In the genomic region with DNA sequence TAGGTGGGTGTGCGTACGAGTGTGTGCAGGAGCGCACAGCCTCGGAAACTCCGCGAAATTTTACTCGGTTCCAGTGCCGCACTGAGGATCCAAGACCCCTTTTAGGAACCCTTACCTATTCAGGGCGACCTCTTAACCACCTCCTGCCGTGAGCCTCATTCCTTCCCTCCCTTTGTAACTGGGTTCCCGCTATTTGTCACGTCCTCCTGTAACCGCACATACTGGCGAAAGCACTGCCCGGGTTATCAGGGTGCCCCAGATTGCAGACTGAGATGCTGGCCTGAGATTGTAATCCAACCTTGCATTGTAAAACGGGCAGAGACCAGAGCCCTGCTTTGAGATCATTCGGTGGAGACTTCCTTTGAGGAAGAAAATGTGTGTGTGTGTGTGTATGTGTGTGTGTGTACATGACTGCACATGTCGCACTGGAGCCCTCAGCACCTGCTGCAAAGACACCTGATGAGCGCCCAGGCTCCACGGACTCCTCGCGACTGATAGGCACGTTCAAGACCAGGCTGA, we compare ENCODE assay signal across 8 cellular contexts.
DNase-seq lines count a peak whose midpoint lies in the region; ATAC-seq and TF ChIP-seq lines count a peak whose summit lies in the region.

No MANE protein-coding gene starts in this region.

- H3K27ac ChIP-seq in heart right ventricle = peak overlapping the region in 9 of 10 donors; percentile 83 to 95 (median 93)

- peak overlapping the region; percentile 56 to 96 (median 82) for H3K4me3 ChIP-seq in heart right ventricle

- H3K4me3 Mint-ChIP-seq in activated naive CD4-positive, alpha-beta T cell treated with anti-CD3 and anti-CD28 coated beads, Interleukin-2, amount 10 ng/mL, durations not matched to agents 7 days and 5 days = peak overlapping the region; percentile 99
- H3K4me3 Mint-ChIP-seq in progenitor cell of endocrine pancreas (ENCODE audit: low read depth) = peak overlapping the region; percentile 80

- H3K36me3 ChIP-seq in heart right ventricle = no peaks in the 10 kb centered on the region

- ATAC-seq in HG02840 (IDR thresholded peaks at IDR 0.05; ENCODE audit: low FRiP score, unreplicated experiment) (peak; percentile 2), heart right ventricle (no peak), HG02981 (IDR thresholded peaks at IDR 0.05; ENCODE audit: unreplicated experiment) (no peak)

- peak; percentile 60 for DNase-seq in activated T-cell treated with anti-CD3 and anti-CD28 coated beads, Interleukin-2, amount 50 U/mL, for 1 hour
- no peak for DNase-seq in activated T-cell treated with anti-CD3 and anti-CD28 coated beads for 4 hours
- peak; percentile 29 to 56 for DNase-seq in NCI-H526 (lab: John Stamatoyannopoulos, UW)
- peak; percentile 50 for DNase-seq in activated naive CD4-positive, alpha-beta T cell treated with anti-CD3 and anti-CD28 coated beads, Interleukin-2, amount 10 ng/mL, durations not matched to agents 7 days and 5 days
- DNase-seq in heart right ventricle = peak; percentile 23 to 25
- DNase-seq in progenitor cell of endocrine pancreas (ENCODE audit: low spot score, unreplicated experiment) = no peak

- peaks cover 43% of the 10 kb centered on the region for H3K36me3 Mint-ChIP-seq in activated naive CD4-positive, alpha-beta T cell treated with anti-CD3 and anti-CD28 coated beads, Interleukin-2, amount 10 ng/mL, durations not matched to agents 7 days and 5 days
- H3K36me3 Mint-ChIP-seq in progenitor cell of endocrine pancreas (ENCODE audit: insufficient read depth) = no peaks in the 10 kb centered on the region

- H3K9me3 ChIP-seq in heart right ventricle = no peaks in the 10 kb centered on the region

- no peak for TF ChIP-seq CTCF in heart right ventricle (IDR thresholded peaks at IDR 0.05)
- no peak for TF ChIP-seq CTCF in progenitor cell of endocrine pancreas (IDR thresholded peaks at IDR 0.05; ENCODE audit: unreplicated experiment)

- peaks cover 9% of the 10 kb centered on the region for H3K9me3 Mint-ChIP-seq in activated naive CD4-positive, alpha-beta T cell treated with anti-CD3 and anti-CD28 coated beads, Interleukin-2, amount 10 ng/mL, durations not matched to agents 7 days and 5 days
- H3K9me3 Mint-ChIP-seq in progenitor cell of endocrine pancreas (ENCODE audit: low read depth) = no peaks in the 10 kb centered on the region

- intact Hi-C loops in heart right ventricle (cut with DNase I) = loop anchor here in 7 of 10 donors (2.0 to 10.0 kb wide), 9 partner anchors 53 to 282 kb away; a partner anchor contains a TSS

- H3K27me3 Mint-ChIP-seq in activated naive CD4-positive, alpha-beta T cell treated with anti-CD3 and anti-CD28 coated beads, Interleukin-2, amount 10 ng/mL, durations not matched to agents 7 days and 5 days = no peaks in the 10 kb centered on the region
- H3K27me3 Mint-ChIP-seq in progenitor cell of endocrine pancreas = peaks cover 7% of the 10 kb centered on the region

- WGBS in heart right ventricle, 2 donors = 3 to 4% methylated on average over 23 of the region's 23 CpGs

- no peaks in the 10 kb centered on the region for H3K27me3 ChIP-seq in heart right ventricle

- peaks cover 0 to 55% (median 16%) of the 10 kb centered on the region in 9 donors for H3K4me1 ChIP-seq in heart right ventricle

- peak overlapping the region; percentile 96 for H3K27ac Mint-ChIP-seq in activated naive CD4-positive, alpha-beta T cell treated with anti-CD3 and anti-CD28 coated beads, Interleukin-2, amount 10 ng/mL, durations not matched to agents 7 days and 5 days
- H3K27ac Mint-ChIP-seq in progenitor cell of endocrine pancreas = peak overlapping the region; percentile 90

- H3K4me1 Mint-ChIP-seq in activated naive CD4-positive, alpha-beta T cell treated with anti-CD3 and anti-CD28 coated beads, Interleukin-2, amount 10 ng/mL, durations not matched to agents 7 days and 5 days = peaks cover 60% of the 10 kb centered on the region
- peaks cover 18% of the 10 kb centered on the region for H3K4me1 Mint-ChIP-seq in progenitor cell of endocrine pancreas (ENCODE audit: low read depth)

- CTCF ChIA-PET in activated naive CD4-positive, alpha-beta T cell treated with anti-CD3 and anti-CD28 coated beads, Interleukin-2, amount 10 ng/mL, durations not matched to agents 7 days and 5 days (lab: Charles Lee) = interaction anchor here (0.9 to 2.1 kb wide), 2 partner anchors 46 to 72 kb away, joined by 3 to 10 read pairs; no protein-coding TSS in a partner anchor

Comparison
In these comparisons a context has a peak if more than half of its experiments do, and no peak if none do; other contexts are left out.
1. DNase-seq: peak in activated T-cell treated with anti-CD3 and anti-CD28 coated beads, Interleukin-2, amount 50 U/mL, for 1 hour (single experiment), NCI-H526 (2 of 2), activated naive CD4-positive, alpha-beta T cell treated with anti-CD3 and anti-CD28 coated beads, Interleukin-2, amount 10 ng/mL, durations not matched to agents 7 days and 5 days (single experiment) and heart right ventricle (2 of 2); none in activated T-cell treated with anti-CD3 and anti-CD28 coated beads for 4 hours (single experiment) and progenitor cell of endocrine pancreas (single experiment).